ENCODE assay signal across 10 cellular contexts in the genomic region with DNA sequence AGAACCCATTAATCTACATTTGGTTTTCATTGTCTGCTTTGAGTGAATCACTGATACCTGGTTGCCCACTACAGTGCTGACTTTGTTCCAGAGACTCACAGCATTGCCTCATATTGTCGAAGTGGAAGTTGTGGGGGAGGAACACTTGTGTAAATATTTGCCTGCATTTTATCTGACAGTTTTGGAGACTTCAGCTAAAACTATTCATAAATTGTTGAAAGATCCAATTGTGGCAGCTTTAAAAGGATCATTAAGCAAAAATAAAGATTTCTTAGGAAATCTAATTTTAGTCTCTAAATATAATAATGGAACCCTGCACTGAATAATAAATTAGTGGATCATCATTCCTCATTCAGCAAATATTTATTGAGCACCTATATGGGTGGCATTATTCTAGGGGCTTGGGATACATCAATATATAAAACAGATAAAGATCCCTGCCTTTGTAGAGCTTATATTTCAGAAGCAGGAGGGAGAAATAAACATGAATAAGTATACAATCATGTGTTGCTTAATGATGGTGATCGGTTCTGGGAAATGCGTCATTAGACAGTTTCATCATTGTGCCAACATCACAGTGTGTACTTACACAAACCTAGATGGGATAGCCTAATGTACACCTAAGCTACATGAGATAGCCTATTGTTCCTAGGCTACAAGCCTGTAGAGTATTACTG.
DNase-seq lines count a peak whose midpoint lies in the region; ATAC-seq and TF ChIP-seq lines count a peak whose summit lies in the region.
"Had no signal": no experiment of that assay in that cellular context is flagged by ENCODE, and none has a peak within 500 bp of the region (broad histone marks: within the 10 kb centered on the region; RNA-seq: fewer than 3 reads in every experiment).

No MANE protein-coding gene starts in this region.

- H3K4me3 ChIP-seq in HL-60 (replicated peaks; ENCODE audit: insufficient read depth, low read length) (no peak overlapping the region), foreskin fibroblast (ENCODE audit: low read depth in 1 of 2, low read length in 2 of 2) (no peak overlapping the region), skeletal muscle satellite cell (ENCODE audit: low read length) (no peak overlapping the region)

- no peak for ATAC-seq in stimulated activated effector memory CD8-positive, alpha-beta T cell treated with anti-CD3 and anti-CD28 coated beads, Interleukin-12 subunit alpha, Interleukin-12 subunit beta, amount 100 ng/mL, for 72 hours
- no peak for ATAC-seq in effector memory CD8-positive, alpha-beta T cell (replicated peaks)

- no peaks in the 10 kb centered on the region for H3K9me3 ChIP-seq in skeletal muscle satellite cell (replicated peaks; ENCODE audit: low read length)

- TF ChIP-seq CTCF in HL-60 (IDR thresholded peaks at IDR 0.05; ENCODE audit: insufficient read depth, low read length) (no peak), RWPE1 (conservative IDR thresholded peaks at IDR 0.05; ENCODE audit: low read depth) (no peak), foreskin fibroblast (IDR thresholded peaks at IDR 0.05; ENCODE audit: low read depth, low read length) (no peak)

- CTCF ChIA-PET in RWPE1 (lab: Yijun Ruan, JAX) = interaction anchor here (0.6 kb wide), 2 partner anchors 117 to 172 kb away, joined by 3 to 5 read pairs; no protein-coding TSS in a partner anchor

- no peak overlapping the region for H3K27ac Mint-ChIP-seq in stimulated activated effector memory CD8-positive, alpha-beta T cell treated with anti-CD3 and anti-CD28 coated beads, Interleukin-12 subunit alpha, Interleukin-12 subunit beta, amount 100 ng/mL, for 72 hours
- no peak overlapping the region for H3K27ac Mint-ChIP-seq in effector memory CD8-positive, alpha-beta T cell

- no peaks in the 10 kb centered on the region for H3K36me3 ChIP-seq in skeletal muscle satellite cell (ENCODE audit: insufficient read depth, low read length)

- H3K27me3 Mint-ChIP-seq in effector memory CD8-positive, alpha-beta T cell = no peaks in the 10 kb centered on the region

- POLR2A ChIA-PET in RWPE1 (lab: Yijun Ruan, JAX; ENCODE audit: low non-redundant PET) = no interaction called here

- H3K27ac ChIP-seq in HL-60 (replicated peaks) = no peak overlapping the region
- no peak overlapping the region for H3K27ac ChIP-seq in RWPE1

- peaks cover 26% of the 10 kb centered on the region for H3K4me1 ChIP-seq in skeletal muscle satellite cell (ENCODE audit: control insufficient read depth, insufficient read depth, low read length)

- peak overlapping the region; percentile 56 for H3K4me2 ChIP-seq in skeletal muscle satellite cell (ENCODE audit: low read length)

- no peaks in the 10 kb centered on the region for H3K27me3 ChIP-seq in HL-60 (ENCODE audit: insufficient read depth, poor library complexity, severe bottlenecking)
- no peaks in the 10 kb centered on the region for H3K27me3 ChIP-seq in skeletal muscle satellite cell (ENCODE audit: control insufficient read depth, insufficient read depth, low read length)

- H3K9me3 Mint-ChIP-seq in stimulated activated effector memory CD8-positive, alpha-beta T cell treated with anti-CD3 and anti-CD28 coated beads, Interleukin-12 subunit alpha, Interleukin-12 subunit beta, amount 100 ng/mL, for 72 hours = no peaks in the 10 kb centered on the region
- no peaks in the 10 kb centered on the region for H3K9me3 Mint-ChIP-seq in effector memory CD8-positive, alpha-beta T cell

- H3K9ac ChIP-seq in skeletal muscle satellite cell (ENCODE audit: low read depth, low read length) = peak overlapping the region; percentile 47

- H3K36me3 Mint-ChIP-seq in stimulated activated effector memory CD8-positive, alpha-beta T cell treated with anti-CD3 and anti-CD28 coated beads, Interleukin-12 subunit alpha, Interleukin-12 subunit beta, amount 100 ng/mL, for 72 hours = no peaks in the 10 kb centered on the region
- H3K36me3 Mint-ChIP-seq in effector memory CD8-positive, alpha-beta T cell (ENCODE audit: insufficient read depth) = peaks cover 3% of the 10 kb centered on the region

- peaks cover 27% of the 10 kb centered on the region for H3K4me1 Mint-ChIP-seq in stimulated activated effector memory CD8-positive, alpha-beta T cell treated with anti-CD3 and anti-CD28 coated beads, Interleukin-12 subunit alpha, Interleukin-12 subunit beta, amount 100 ng/mL, for 72 hours
- H3K4me1 Mint-ChIP-seq in effector memory CD8-positive, alpha-beta T cell (ENCODE audit: low read depth in 2 of 2) = peaks cover 3 to 17% of the 10 kb centered on the region in 2 donors

- H3K4me3 Mint-ChIP-seq in stimulated activated effector memory CD8-positive, alpha-beta T cell treated with anti-CD3 and anti-CD28 coated beads, Interleukin-12 subunit alpha, Interleukin-12 subunit beta, amount 100 ng/mL, for 72 hours = no peak overlapping the region
- H3K4me3 Mint-ChIP-seq in effector memory CD8-positive, alpha-beta T cell = no peak overlapping the region

- DNase-seq in HL-60 (ENCODE audit: low read depth in 1 of 2, low spot score in 1 of 2) = peak; percentile 5 to 40
- DNase-seq in RWPE1 (ENCODE audit: low spot score) = peak; percentile 27
- DNase-seq in foreskin fibroblast = peak; percentile 68 to 84
- no peak for DNase-seq in stimulated activated effector memory CD8-positive, alpha-beta T cell treated with anti-CD3 and anti-CD28 coated beads, Interleukin-12 subunit alpha, Interleukin-12 subunit beta, amount 100 ng/mL, for 72 hours (ENCODE audit: low spot score in 2 of 2)
- no peak for DNase-seq in activated CD4-positive, alpha-beta T cell treated with anti-CD3 and anti-CD28 coated beads, Interleukin-2, amount 50 U/mL, for 4 hours
- DNase-seq in effector memory CD8-positive, alpha-beta T cell = no peak
- DNase-seq: activated effector memory CD4-positive, alpha-beta T cell treated with Interleukin-2 at 50 U/mL for 16 hours; NCI-H1048; posterior cingulate gyrus had no signal

Comparison
In these comparisons a context has a peak if more than half of its experiments do, and no peak if none do; other contexts are left out.
1. DNase-seq: peak in HL-60 (2 of 2), RWPE1 (single experiment) and foreskin fibroblast (2 of 2); none in stimulated activated effector memory CD8-positive, alpha-beta T cell treated with anti-CD3 and anti-CD28 coated beads, Interleukin-12 subunit alpha, Interleukin-12 subunit beta, amount 100 ng/mL, for 72 hours (0 of 2), activated CD4-positive, alpha-beta T cell treated with anti-CD3 and anti-CD28 coated beads, Interleukin-2, amount 50 U/mL, for 4 hours (0 of 2) and effector memory CD8-positive, alpha-beta T cell (0 of 3).